8 cellular contexts compared by ENCODE assay signal in the genomic region with DNA sequence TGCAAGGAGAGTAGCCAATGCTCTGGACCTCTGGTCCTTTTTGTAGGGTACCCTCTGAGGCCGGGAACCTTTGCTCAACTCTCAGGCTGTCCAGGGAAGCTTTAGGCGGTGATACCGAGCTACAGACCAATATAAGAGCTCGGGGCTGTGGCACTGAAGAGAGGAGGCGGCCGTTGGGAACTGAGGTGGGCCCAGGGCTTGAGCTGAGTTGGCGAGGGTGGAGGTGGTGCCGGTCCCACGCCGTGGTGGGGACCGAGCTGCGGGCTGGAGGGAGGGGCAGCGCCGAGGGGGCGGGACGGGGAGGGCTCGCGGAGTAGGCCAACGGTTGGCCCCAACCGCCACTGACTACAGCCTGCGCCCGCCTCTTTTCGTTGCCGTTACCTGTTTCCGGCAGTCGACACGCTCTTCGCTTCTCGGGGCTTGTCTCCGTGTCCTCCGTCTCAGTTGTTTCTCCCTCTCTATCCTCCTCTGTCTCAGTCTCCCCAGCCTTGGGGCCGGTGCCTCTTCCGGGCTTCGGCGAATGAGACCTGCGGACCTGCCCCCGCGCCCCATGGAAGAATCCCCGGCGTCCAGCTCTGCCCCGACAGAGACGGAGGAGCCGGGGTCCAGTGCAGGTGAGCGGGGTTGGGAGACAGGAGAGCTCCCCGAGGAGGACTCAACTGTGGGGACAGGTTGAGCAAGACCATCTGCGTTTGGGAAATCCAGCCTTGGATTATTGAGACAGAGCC. TPM values are rescaled to one million over a fixed set of nuclear protein-coding genes. Genes with fewer than 3 reads are reported as not detected.
DNase-seq lines count a peak whose midpoint lies in the region; FAIRE-seq and TF ChIP-seq lines count a peak whose summit lies in the region.

Gene NEU3 (plus strand): TSS at position 393 of the 728 bp plus-strand sequence. CDS start 128 bp downstream, at position 521.

- FAIRE-seq in G401.6 (lab: Jason Lieb, UNC) (peak; percentile 74), frontal cortex (lab: Jason Lieb, UNC) (no peak)

- in situ Hi-C loops in HAP-1 (cut with MboI; ENCODE audit: low sequenced_read_pairs): no loop called here

- H3K4me1 ChIP-seq in HAP-1: peaks cover 14% of the 10 kb centered on the region
- peaks cover 7% of the 10 kb centered on the region; the same call in 1 of the 2 replicates for H3K4me1 ChIP-seq in MM.1S (ENCODE audit: low read length)
- H3K4me1 ChIP-seq in SJCRH30: no peaks in the 10 kb centered on the region
- H3K4me1 ChIP-seq in neutrophil (ENCODE audit: control insufficient read depth in 1 of 2, insufficient read depth in 1 of 2, low read depth in 1 of 2, low read length in 1 of 2): peaks cover 18 to 24% of the 10 kb centered on the region in 2 experiments

- H3K27ac ChIP-seq in MM.1S (ENCODE audit: low read length) (peak within 1 kb of the TSS; percentile 75; the same call in 1 of the 2 replicates), SJCRH30 (peak within 1 kb of the TSS; percentile 21; the same call in 1 of the 2 replicates), neutrophil (peak within 1 kb of the TSS; percentile 83)

- no peak for TF ChIP-seq CTCF in MM.1S (IDR thresholded peaks at IDR 0.05; ENCODE audit: low read length)
- no peak for TF ChIP-seq CTCF in neutrophil (IDR thresholded peaks at IDR 0.05)

- H3K9me2 ChIP-seq in MM.1S (replicated peaks; ENCODE audit: insufficient read depth, low read length): no peaks in the 10 kb centered on the region

- H4K20me1 ChIP-seq in MM.1S (ENCODE audit: insufficient read depth, low read length): no peaks in the 10 kb centered on the region

- H3K9ac ChIP-seq in MM.1S (ENCODE audit: low read length): peak within 1 kb of the TSS; percentile 77

- peaks cover 41% of the 10 kb centered on the region for H3F3A ChIP-seq in MM.1S (ENCODE audit: insufficient read depth, low read length)

- DNase-seq in HAP-1 (ENCODE audit: low spot score in 2 of 2): peak; percentile 85 to 91
- DNase-seq in MM.1S: peak; percentile 91
- peak; percentile 87 to 90 for DNase-seq in SJCRH30
- DNase-seq in activated gamma-delta T cell treated with Interleukin-2 at 50 U/mL for 16 hours: peak; percentile 79
- peak; percentile 47 to 80 for DNase-seq in frontal cortex (ENCODE audit: low spot score in 2 of 2)
- DNase-seq in superior temporal gyrus (ENCODE audit: extremely low spot score): peak; percentile 69

- peak within 1 kb of the TSS; percentile 59 for H2AFZ ChIP-seq in MM.1S (ENCODE audit: low read length)

- H3K4me3 ChIP-seq in HAP-1 (peak within 1 kb of the TSS; percentile 85), MM.1S (ENCODE audit: low read length) (peak within 1 kb of the TSS; percentile 86), SJCRH30 (peak within 1 kb of the TSS; percentile 79), neutrophil (ENCODE audit: low read depth in 1 of 2, low read length in 1 of 2) (peak within 1 kb of the TSS; percentile 72 to 76)

- H3K36me3 ChIP-seq in HAP-1 (replicated peaks) (no peaks in the 10 kb centered on the region; the same call in 1 of the 2 replicates), MM.1S (replicated peaks; ENCODE audit: insufficient read depth, low read length) (no peaks in the 10 kb centered on the region), SJCRH30 (no peaks in the 10 kb centered on the region), neutrophil (no peaks in the 10 kb centered on the region)

- H3K4me2 ChIP-seq in MM.1S (ENCODE audit: low read depth, low read length): peak within 1 kb of the TSS; percentile 96

- H3K27me3 ChIP-seq in HAP-1 (ENCODE audit: low read depth): no peaks in the 10 kb centered on the region
- H3K27me3 ChIP-seq in MM.1S (replicated peaks; ENCODE audit: insufficient read depth, low read length): no peaks in the 10 kb centered on the region
- no peaks in the 10 kb centered on the region for H3K27me3 ChIP-seq in SJCRH30
- H3K27me3 ChIP-seq in neutrophil: no peaks in the 10 kb centered on the region

- H3K9me3 ChIP-seq in HAP-1 (no peaks in the 10 kb centered on the region), MM.1S (replicated peaks; ENCODE audit: insufficient read depth, low read length) (no peaks in the 10 kb centered on the region), SJCRH30 (replicated peaks) (no peaks in the 10 kb centered on the region), neutrophil (no peaks in the 10 kb centered on the region)

- peaks cover 41% of the 10 kb centered on the region for H3K79me2 ChIP-seq in MM.1S (ENCODE audit: low read length)

RNA-seq across cellular contexts. Expression of gene NEU3, which starts in this region (rescaled TPM):
- total RNA-seq in SJCRH30 (2014; rRNA removed; shearing (Covaris generic)): 10.4 and 10.8 TPM in 2 replicates
- 15.1 TPM for total RNA-seq in frontal cortex

Comparison
In these comparisons a context has a peak if more than half of its experiments do, and no peak if none do; other contexts are left out.
1. Peak in every context shown above with its lines: DNase-seq, H3K4me3 ChIP-seq and H3K27ac ChIP-seq.
2. H3K27ac ChIP-seq: peak in every context shown above with its lines; median percentile 83 in neutrophil; 75 in MM.1S; 21 in SJCRH30.